In the genomic region with DNA sequence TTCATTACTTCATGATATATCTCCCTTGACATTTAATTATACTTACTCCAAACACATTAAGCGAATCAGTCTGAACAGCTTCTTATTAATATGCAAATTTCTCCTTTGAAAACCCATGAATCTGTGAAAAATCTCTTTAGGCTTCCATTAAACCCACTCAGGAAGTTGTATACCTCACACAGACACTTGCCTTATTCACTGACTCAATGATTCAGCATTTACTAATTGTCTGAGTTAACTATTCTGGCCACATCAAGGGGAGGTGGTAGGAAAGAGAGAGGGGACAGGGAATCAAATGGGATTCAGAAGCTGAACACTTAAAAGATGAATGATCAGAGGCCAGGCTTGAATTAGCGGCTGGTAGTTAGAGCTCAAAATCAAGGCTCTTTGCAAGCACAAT, we compare ENCODE assay signal across 17 cellular contexts.
DNase-seq lines count a peak whose midpoint lies in the region; FAIRE-seq and TF ChIP-seq lines count a peak whose summit lies in the region.
"Had no signal": no experiment of that assay in that cellular context is flagged by ENCODE, and none has a peak within 500 bp of the region (broad histone marks: within the 10 kb centered on the region; RNA-seq: fewer than 3 reads in every experiment).

No MANE protein-coding gene starts in this region.

- peak; percentile 72 for FAIRE-seq in astrocyte (lab: Jason Lieb, UNC)

- H3K27me3 Mint-ChIP-seq in HFFc6 (ENCODE audit: insufficient read depth) = no peaks in the 10 kb centered on the region; the same call in 1 of the 2 replicates
- H3K27me3 Mint-ChIP-seq in astrocyte (ENCODE audit: low read depth, unreplicated experiment) = no peaks in the 10 kb centered on the region

- intact Hi-C loops in esophagus muscularis mucosa (cut with DNase I) = no loop called here
- intact Hi-C loops in colonic mucosa (cut with DNase I) = no loop called here
- intact Hi-C loops in tibial artery (cut with DNase I; ENCODE audit: low total_unique reads) = no loop called here

- peaks cover 75% of the 10 kb centered on the region for H3K36me3 Mint-ChIP-seq in HFFc6 (ENCODE audit: low read depth)
- peaks cover 15% of the 10 kb centered on the region for H3K36me3 Mint-ChIP-seq in astrocyte (ENCODE audit: low read depth, unreplicated experiment)
- H3K36me3 Mint-ChIP-seq: CD8-positive, alpha-beta memory T cell; IgD-negative memory B cell had no signal

- H3K27ac ChIP-seq in astrocyte (ENCODE audit: low read depth, low read length) = peak overlapping the region; percentile 50
- no peak overlapping the region for H3K27ac ChIP-seq in esophagus muscularis mucosa (replicated peaks in 1 of 4)
- H3K27ac ChIP-seq in smooth muscle cell (ENCODE audit: low read depth) = peak overlapping the region; percentile 68
- no peak overlapping the region for H3K27ac ChIP-seq in colonic mucosa
- H3K27ac ChIP-seq in tibial artery = no peak overlapping the region
- H3K27ac ChIP-seq: BLaER1, KMS-11 had no signal

- no peak for TF ChIP-seq POLR2A in esophagus muscularis mucosa (IDR thresholded peaks at IDR 0.05; ENCODE audit: low read depth)

- H3K4me3 Mint-ChIP-seq in HFFc6 = no peak overlapping the region
- no peak overlapping the region for H3K4me3 Mint-ChIP-seq in astrocyte (ENCODE audit: unreplicated experiment)
- H3K4me3 Mint-ChIP-seq: CD8-positive, alpha-beta memory T cell had no signal

- H3K4me2 ChIP-seq in astrocyte (ENCODE audit: low read length) = peak overlapping the region; percentile 64
- peak overlapping the region; percentile 20 for H3K4me2 ChIP-seq in smooth muscle cell
- H3K4me2 ChIP-seq: BLaER1, KMS-11 had no signal

- H3K9me3 ChIP-seq in astrocyte (ENCODE audit: insufficient read depth, low read depth, low read length) (no peaks in the 10 kb centered on the region), esophagus muscularis mucosa (peaks cover 0 to 11% (median 7%) of the 10 kb centered on the region in 4 donors), smooth muscle cell (replicated peaks; ENCODE audit: low read depth) (peaks cover 4% of the 10 kb centered on the region), colonic mucosa (no peaks in the 10 kb centered on the region), tibial artery (peaks cover 0 to 5% (median 0%) of the 10 kb centered on the region in 3 donors)

- TF ChIP-seq CTCF in HFFc6 (IDR thresholded peaks at IDR 0.05) (no peak), astrocyte (IDR thresholded peaks at IDR 0.05; ENCODE audit: insufficient read depth, low read depth, low read length) (no peak), esophagus muscularis mucosa (IDR thresholded peaks at IDR 0.05) (no peak), smooth muscle cell (IDR thresholded peaks at IDR 0.05; ENCODE audit: borderline replicate concordance, insufficient read depth, poor library complexity, severe bottlenecking) (no peak), colonic mucosa (IDR thresholded peaks at IDR 0.05) (no peak), tibial artery (IDR thresholded peaks at IDR 0.05) (no peak)

- H4K20me1 ChIP-seq in astrocyte (ENCODE audit: insufficient read depth, low read length) (no peaks in the 10 kb centered on the region), smooth muscle cell (ENCODE audit: low read depth) (no peaks in the 10 kb centered on the region)
- H4K20me1 ChIP-seq: BLaER1 had no signal

- no peaks in the 10 kb centered on the region for H3K27me3 ChIP-seq in astrocyte (ENCODE audit: insufficient read depth, low read length)
- H3K27me3 ChIP-seq in esophagus muscularis mucosa = peaks cover 0 to 3% (median 0%) of the 10 kb centered on the region in 4 donors
- H3K27me3 ChIP-seq in smooth muscle cell (ENCODE audit: low read depth) = no peaks in the 10 kb centered on the region
- H3K27me3 ChIP-seq in colonic mucosa = no peaks in the 10 kb centered on the region
- H3K27me3 ChIP-seq in tibial artery = no peaks in the 10 kb centered on the region
- H3K27me3 ChIP-seq: BLaER1 had no signal

- H3K36me3 ChIP-seq in astrocyte (ENCODE audit: insufficient read depth, low read length) (peaks cover 12% of the 10 kb centered on the region), esophagus muscularis mucosa (no peaks in the 10 kb centered on the region), smooth muscle cell (ENCODE audit: low read depth) (no peaks in the 10 kb centered on the region), colonic mucosa (no peaks in the 10 kb centered on the region), tibial artery (no peaks in the 10 kb centered on the region)
- H3K36me3 ChIP-seq: BLaER1, HAP-1 had no signal

- H3K4me1 Mint-ChIP-seq in HFFc6 (ENCODE audit: low read depth) (peaks cover 42% of the 10 kb centered on the region), astrocyte (ENCODE audit: low read depth, unreplicated experiment) (peaks cover 16% of the 10 kb centered on the region)
- H3K4me1 Mint-ChIP-seq: CD8-positive, alpha-beta memory T cell; IgD-negative memory B cell had no signal

- H3K4me1 ChIP-seq in astrocyte (ENCODE audit: insufficient read depth, low read length) (peaks cover 14% of the 10 kb centered on the region), esophagus muscularis mucosa (no peaks in the 10 kb centered on the region), smooth muscle cell (ENCODE audit: low read depth) (peaks cover 11% of the 10 kb centered on the region), colonic mucosa (no peaks in the 10 kb centered on the region), tibial artery (no peaks in the 10 kb centered on the region)
- H3K4me1 ChIP-seq: BLaER1, HAP-1 had no signal

- TF ChIP-seq EP300 in esophagus muscularis mucosa (IDR thresholded peaks at IDR 0.05) = no peak

- peak overlapping the region; percentile 16 for H3K9ac ChIP-seq in astrocyte (ENCODE audit: low read length)
- no peak overlapping the region for H3K9ac ChIP-seq in smooth muscle cell (ENCODE audit: low read depth)
- H3K9ac ChIP-seq in colonic mucosa (ENCODE audit: low read depth in 2 of 2, low read length in 2 of 2) = no peak overlapping the region
- H3K9ac ChIP-seq: BLaER1, KMS-11 had no signal

- WGBS in esophagus muscularis mucosa = 54% methylated on average over 2 of the region's 2 CpGs
- 37% methylated on average over 2 of the region's 2 CpGs for WGBS in smooth muscle cell (ENCODE audit: low lambda C conversion rate)

- no peak for DNase-seq in HFFc6
- DNase-seq in astrocyte (ENCODE audit: low read depth) = peak; percentile 83
- DNase-seq in esophagus muscularis mucosa (ENCODE audit: extremely low spot score) = peak; percentile 19
- DNase-seq in smooth muscle cell (lab: John Stamatoyannopoulos, UW; ENCODE audit: unreplicated experiment) = no peak
- no peak for DNase-seq in activated gamma-delta T cell treated with Interleukin-2 at 50 U/mL for 16 hours
- DNase-seq in NCI-H146 treated with DMSO at 0.1 percent for 48 hours (lab: John Stamatoyannopoulos, UW; ENCODE audit: unreplicated experiment) = no peak
- DNase-seq in colonic mucosa = no peak
- DNase-seq in tibial artery = no peak
- DNase-seq: AML-193; CD8-positive, alpha-beta memory T cell; DMS53; GF-D8; GOT3 had no signal

- H3K79me2 ChIP-seq in astrocyte (ENCODE audit: insufficient read depth, low read length) (peaks cover 66% of the 10 kb centered on the region), smooth muscle cell (ENCODE audit: low read depth) (peaks cover 8% of the 10 kb centered on the region)

- H3K4me3 ChIP-seq in astrocyte (ENCODE audit: insufficient read depth, low read depth, low read length) = no peak overlapping the region
- no peak overlapping the region for H3K4me3 ChIP-seq in esophagus muscularis mucosa
- H3K4me3 ChIP-seq in smooth muscle cell = no peak overlapping the region
- no peak overlapping the region for H3K4me3 ChIP-seq in colonic mucosa
- H3K4me3 ChIP-seq in tibial artery = no peak overlapping the region
- H3K4me3 ChIP-seq: BLaER1, HAP-1 had no signal

- H3K9me3 Mint-ChIP-seq in HFFc6 = peaks cover 8% of the 10 kb centered on the region
- peaks cover 2% of the 10 kb centered on the region for H3K9me3 Mint-ChIP-seq in astrocyte (ENCODE audit: unreplicated experiment)

- peak overlapping the region; percentile 42 for H3K27ac Mint-ChIP-seq in HFFc6
- H3K27ac Mint-ChIP-seq in astrocyte (ENCODE audit: unreplicated experiment) = peak overlapping the region; percentile 67
- H3K27ac Mint-ChIP-seq: CD8-positive, alpha-beta memory T cell; IgD-negative memory B cell had no signal

- H2AFZ ChIP-seq in astrocyte (ENCODE audit: low read depth, low read length) = peak overlapping the region; percentile 9
- H2AFZ ChIP-seq in smooth muscle cell (ENCODE audit: low read depth) = no peak overlapping the region

- H3F3A ChIP-seq in smooth muscle cell (ENCODE audit: low read depth) = peaks cover 8% of the 10 kb centered on the region

Comparison
In these comparisons a context has a peak if more than half of its experiments do, and no peak if none do; other contexts are left out.
1. DNase-seq: peak in astrocyte (single experiment) and esophagus muscularis mucosa (single experiment); none in HFFc6 (single experiment), smooth muscle cell (single experiment), activated gamma-delta T cell treated with Interleukin-2 at 50 U/mL for 16 hours (single experiment), NCI-H146 treated with DMSO at 0.1 percent for 48 hours (single experiment), colonic mucosa (single experiment) and tibial artery (0 of 2).
2. H3K27ac ChIP-seq: peak in astrocyte (single experiment) and smooth muscle cell (single experiment); none in esophagus muscularis mucosa (0 of 4), colonic mucosa (single experiment) and tibial artery (0 of 2).